ENCODE assay signal across 28 cellular contexts in the genomic region with DNA sequence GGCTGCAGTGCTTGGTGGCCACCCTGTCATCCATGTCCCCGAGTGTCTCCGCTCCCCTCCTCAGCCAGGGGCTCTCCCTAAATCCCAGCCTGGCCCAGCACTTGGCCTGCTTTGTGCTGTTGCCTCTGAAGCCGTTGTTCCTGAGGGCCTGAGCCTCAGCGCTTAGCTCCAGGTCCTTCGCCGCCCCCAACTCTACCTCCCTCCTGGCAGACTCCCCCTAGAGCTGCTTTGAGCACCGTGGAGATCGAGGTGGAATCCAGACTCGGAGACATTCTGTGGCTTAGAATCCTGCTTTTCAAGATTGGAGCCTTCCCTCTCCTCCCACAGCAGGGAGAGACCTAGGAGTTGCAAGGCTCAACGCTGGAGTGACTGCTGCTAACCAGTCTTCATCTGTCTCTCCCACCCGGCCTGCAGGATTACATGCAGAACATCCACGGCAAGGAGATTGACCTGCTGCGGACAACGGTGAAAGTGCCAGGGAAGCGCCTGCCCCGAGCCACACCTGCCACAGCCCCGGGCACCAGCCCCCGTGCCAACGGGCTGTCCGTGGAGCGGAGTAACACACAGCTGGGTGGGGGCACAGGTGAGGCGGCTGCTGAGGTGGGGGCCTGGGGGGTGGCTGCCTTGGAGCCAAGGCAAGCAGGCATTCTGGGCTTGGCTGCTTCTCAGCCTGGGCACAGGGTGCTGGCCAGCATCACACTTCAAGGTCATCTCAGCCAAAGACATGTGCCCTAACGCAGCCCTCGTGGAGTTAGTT. TPM values are rescaled to one million over a fixed set of nuclear protein-coding genes. Genes with fewer than 3 reads are reported as not detected.
DNase-seq lines count a peak whose midpoint lies in the region; ATAC-seq, FAIRE-seq and TF ChIP-seq lines count a peak whose summit lies in the region.
"Had no signal": no experiment of that assay in that cellular context is flagged by ENCODE, and none has a peak within 500 bp of the region (broad histone marks: within the 10 kb centered on the region; RNA-seq: fewer than 3 reads in every experiment).

No MANE protein-coding gene starts in this region.

- no peak overlapping the region for H3K27ac Mint-ChIP-seq in glutamatergic neuron (ENCODE audit: unreplicated experiment)
- H3K27ac Mint-ChIP-seq in activated CD8-positive, alpha-beta T cell treated with anti-CD3 and anti-CD28 coated beads for 36 hours, result no peak overlapping the region
- H3K27ac Mint-ChIP-seq: CD4-positive, alpha-beta T cell; HFFc6 had no signal

- peaks cover 9% of the 10 kb centered on the region for H3K4me1 Mint-ChIP-seq in glutamatergic neuron (ENCODE audit: low read depth, unreplicated experiment)
- H3K4me1 Mint-ChIP-seq in activated CD8-positive, alpha-beta T cell treated with anti-CD3 and anti-CD28 coated beads for 36 hours (ENCODE audit: low read depth), result no peaks in the 10 kb centered on the region

- H3K27me3 ChIP-seq in K562 (ENCODE audit: control insufficient read depth in 2 of 2, insufficient read depth in 2 of 2, low read length in 2 of 2) (no peaks in the 10 kb centered on the region), left lung (no peaks in the 10 kb centered on the region), SJCRH30 (no peaks in the 10 kb centered on the region)
- H3K27me3 ChIP-seq: BLaER1, Peyer's patch had no signal

- no peak overlapping the region for H3K4me2 ChIP-seq in K562 (ENCODE audit: insufficient read depth, low read length)
- H3K4me2 ChIP-seq: BLaER1 had no signal

- H3K4me1 ChIP-seq in K562 (replicated peaks in 1 of 2; ENCODE audit: control insufficient read depth in 2 of 2, insufficient read depth in 2 of 2, low read length in 2 of 2) (peaks cover 0 to 25% of the 10 kb centered on the region in 2 experiments; a peak in 1 of 5 replicates), left lung (no peaks in the 10 kb centered on the region), SJCRH30 (peaks cover 23% of the 10 kb centered on the region)

- no peak for TF ChIP-seq POLR2A in K562 (conservative IDR thresholded peaks at IDR 0.05)

- WGBS in K562 (ENCODE audit: insufficient coverage, low coverage, missing lambda C conversion rate), result 96% methylated on average over 24 of the region's 24 CpGs

- POLR2A ChIA-PET in K562 (lab: Yijun Ruan, JAX), result no interaction called here
- POLR2A ChIA-PET in activated CD8-positive, alpha-beta T cell treated with anti-CD3 and anti-CD28 coated beads for 36 hours (lab: Charles Lee), result no interaction called here

- H3K9me3 Mint-ChIP-seq in glutamatergic neuron (ENCODE audit: unreplicated experiment), result peaks cover 26% of the 10 kb centered on the region
- H3K9me3 Mint-ChIP-seq in activated CD8-positive, alpha-beta T cell treated with anti-CD3 and anti-CD28 coated beads for 36 hours, result no peaks in the 10 kb centered on the region
- H3K9me3 Mint-ChIP-seq: CD4-positive, alpha-beta T cell; H9; HFFc6 had no signal

- no TSS peak for BruUV-seq in K562 (replicated peaks; lab: Mats Ljungman, UMichigan)

- peaks cover 27% of the 10 kb centered on the region for H3K27me3 Mint-ChIP-seq in glutamatergic neuron (ENCODE audit: unreplicated experiment)
- H3K27me3 Mint-ChIP-seq in activated CD8-positive, alpha-beta T cell treated with anti-CD3 and anti-CD28 coated beads for 36 hours, result no peaks in the 10 kb centered on the region
- H3K27me3 Mint-ChIP-seq: CD4-positive, alpha-beta T cell had no signal

- H3K9me3 ChIP-seq in K562 (replicated peaks; ENCODE audit: control insufficient read depth, insufficient read depth, low read depth, low read length) (no peaks in the 10 kb centered on the region), left lung (no peaks in the 10 kb centered on the region), SJCRH30 (replicated peaks) (no peaks in the 10 kb centered on the region)
- H3K9me3 ChIP-seq: BLaER1, Peyer's patch had no signal

- TF ChIP-seq RAD21 in K562 (CRISPR knock-in tag; conservative IDR thresholded peaks at IDR 0.05 in 1 of 2, IDR thresholded peaks at IDR 0.05 in 1 of 2), result no peak

- no peak for DNase-seq in K562 (ENCODE audit: extremely low read depth in 1 of 4, low spot score in 3 of 4)
- DNase-seq in glutamatergic neuron, result peak; percentile 7
- DNase-seq in left lung, result peak; percentile 30 to 64
- DNase-seq in sciatic nerve (ENCODE audit: low spot score), result peak; percentile 57
- no peak for DNase-seq in SJCRH30
- DNase-seq in middle frontal gyrus (ENCODE audit: extremely low spot score, low spot score), result no peak
- no peak for DNase-seq in activated CD8-positive, alpha-beta T cell treated with anti-CD3 and anti-CD28 coated beads for 36 hours
- DNase-seq in NCI-H1105 treated with DMSO at 0.1 percent for 48 hours (lab: John Stamatoyannopoulos, UW), result no peak
- DNase-seq: CD4-positive, alpha-beta T cell; COR-L47; DMS 273 treated with DMSO at 0.1 percent for 48 hours; DND-41; GM23248; H9; HFFc6; KBM-7; NCI-H1092; NCI-H146; NCI-H2029; NCI-H524 treated with DMSO at 0.1 percent for 48 hours; NCI-H82 had no signal

- H3K36me3 ChIP-seq in K562 (ENCODE audit: control insufficient read depth, insufficient read depth, low read length), result peaks cover 94% of the 10 kb centered on the region; the same call in 2 of the 3 replicates
- peaks cover 0 to 100% of the 10 kb centered on the region in 2 donors for H3K36me3 ChIP-seq in left lung
- peaks cover 43% of the 10 kb centered on the region for H3K36me3 ChIP-seq in SJCRH30

- ATAC-seq in K562 (no peak), left lung (no peak), sciatic nerve (no peak)
- no peak for ATAC-seq in activated CD8-positive, alpha-beta T cell treated with anti-CD3 and anti-CD28 coated beads for 36 hours
- ATAC-seq: GM12878, HepG2 had no signal

- H3K36me3 Mint-ChIP-seq in glutamatergic neuron (ENCODE audit: unreplicated experiment), result no peaks in the 10 kb centered on the region
- H3K36me3 Mint-ChIP-seq in activated CD8-positive, alpha-beta T cell treated with anti-CD3 and anti-CD28 coated beads for 36 hours (ENCODE audit: low read depth), result no peaks in the 10 kb centered on the region

- CTCF ChIA-PET in K562 (lab: Yijun Ruan, JAX; ENCODE audit: low intra/inter-chr PET ratio), result interaction anchor here (1.1 kb wide), 1 partner anchor 10 kb away, joined by 3 read pairs; no protein-coding TSS in a partner anchor
- CTCF ChIA-PET in activated CD8-positive, alpha-beta T cell treated with anti-CD3 and anti-CD28 coated beads for 36 hours (lab: Charles Lee), result interaction anchor here (0.9 to 1.4 kb wide), 2 partner anchors 10 to 49 kb away, joined by 3 to 4 read pairs; a partner anchor contains a TSS

- H2AFZ ChIP-seq in K562 (ENCODE audit: low read depth, low read length), result no peak overlapping the region
- H2AFZ ChIP-seq: GM23248 had no signal

- no peak overlapping the region for H3K27ac ChIP-seq in K562 (ENCODE audit: extremely low read depth, low read depth, low read length)
- no peak overlapping the region for H3K27ac ChIP-seq in left lung
- no peak overlapping the region for H3K27ac ChIP-seq in SJCRH30
- H3K27ac ChIP-seq: BLaER1, GM23248, HL-60, Peyer's patch had no signal

- H3K79me2 ChIP-seq in K562 (ENCODE audit: control insufficient read depth, insufficient read depth, low read length), result no peaks in the 10 kb centered on the region

- H4K20me1 ChIP-seq in K562 (replicated peaks; ENCODE audit: control insufficient read depth, insufficient read depth, low read length), result peaks cover 4% of the 10 kb centered on the region

- FAIRE-seq in K562 (lab: Jason Lieb, UNC), result no peak
- FAIRE-seq: GM12878, HepG2 had no signal

- in situ Hi-C loops in K562 (cut with MboI), result no loop called here

- no peak for TF ChIP-seq EP300 in K562 (IDR thresholded peaks at IDR 0.05; ENCODE audit: low read length)

- intact Hi-C loops in K562 (cut with micrococcal nuclease) (no loop called here), left lung (cut with DNase I) (no loop called here), sciatic nerve (cut with DNase I) (no loop called here)
- intact Hi-C loops in activated CD8-positive, alpha-beta T cell treated with anti-CD3 and anti-CD28 coated beads for 36 hours (cut with micrococcal nuclease), result no loop called here

- TF ChIP-seq CTCF in K562 (IDR thresholded peaks at IDR 0.05 in 2 of 3, conservative IDR thresholded peaks at IDR 0.05 in 1 of 3; ENCODE audit: insufficient read depth in 2 of 3, low read depth in 1 of 3, low read length in 3 of 3) (no peak), glutamatergic neuron (IDR thresholded peaks at IDR 0.05; ENCODE audit: partially characterized antibody, unreplicated experiment) (no peak), left lung (IDR thresholded peaks at IDR 0.05) (no peak)
- TF ChIP-seq CTCF in activated CD8-positive, alpha-beta T cell treated with anti-CD3 and anti-CD28 coated beads for 36 hours (IDR thresholded peaks at IDR 0.05), result no peak

- no peak overlapping the region for H3K4me3 Mint-ChIP-seq in glutamatergic neuron (ENCODE audit: unreplicated experiment)
- no peak overlapping the region for H3K4me3 Mint-ChIP-seq in activated CD8-positive, alpha-beta T cell treated with anti-CD3 and anti-CD28 coated beads for 36 hours
- H3K4me3 Mint-ChIP-seq: CD4-positive, alpha-beta T cell; H9; HFFc6 had no signal

- H3K4me3 ChIP-seq in K562, result no peak overlapping the region
- H3K4me3 ChIP-seq in left lung, result no peak overlapping the region
- H3K4me3 ChIP-seq in SJCRH30, result no peak overlapping the region
- H3K4me3 ChIP-seq: BLaER1, GM12878, GM23248, Peyer's patch had no signal

- no peaks in the 10 kb centered on the region for H3K9me1 ChIP-seq in K562 (ENCODE audit: control insufficient read depth, insufficient read depth, low read length)

- H3K9ac ChIP-seq in K562 (ENCODE audit: insufficient read depth in 1 of 2, low read depth in 2 of 2, low read length in 2 of 2), result peak overlapping the region in 1 of 2 experiments; percentile 3; a peak in 1 of 4 replicates
- H3K9ac ChIP-seq: BLaER1, GM23248 had no signal

RNA-seq across cellular contexts. Expression of a gene that starts 33.3 kb away (rescaled TPM):
- total RNA-seq in K562 (2011; cell fraction: chromatin; rRNA removed; ENCODE audit: low replicate concordance), result not detected in 2 replicates
- total RNA-seq in K562 (2011; cell fraction: nucleolus; rRNA removed), result not detected in 2 replicates
- total RNA-seq in K562 (2011; cell fraction: nucleoplasm; rRNA removed), result not detected in 2 replicates
- not detected in 2 replicates for total RNA-seq in K562 (2014; rRNA removed)
- not detected in 2 replicates for total RNA-seq in K562 (2014; rRNA removed; fragmentation: Illumina TruSeq; extraction: Trizol)
- not detected in 2 replicates for total RNA-seq in K562 (2015; rRNA removed; fragmentation: Illumina TruSeq; extraction: Trizol)
- total RNA-seq in K562 (2021), result not detected in 2 replicates
- polyA plus RNA-seq in K562 (2011; rRNA removed), result not detected in 2 replicates
- polyA plus RNA-seq in K562 (2011; cell fraction: cytosol; rRNA removed), result not detected in 2 replicates
- not detected in 2 replicates for polyA plus RNA-seq in K562 (2011; cell fraction: nucleus; rRNA removed)
- polyA plus RNA-seq in K562 (2012), result not detected in 2 replicates
- not detected in 2 replicates for polyA plus RNA-seq in K562 (2014; fragmentation: Illumina TruSeq; extraction: Trizol)
- not detected for polyA plus RNA-seq in K562 (2014; fragmentation: Nextera tagmentation; extraction: Ambion mirVana)
- polyA plus RNA-seq in K562 (2014; rRNA removed), result not detected in 2 replicates
- polyA minus RNA-seq in K562 (2011; rRNA and poly(A)+ RNA removed), result not detected in 2 replicates
- not detected in 2 replicates for polyA minus RNA-seq in K562 (2011; cell fraction: cytosol; rRNA and poly(A)+ RNA removed)
- not detected in 2 replicates for polyA minus RNA-seq in K562 (2011; cell fraction: nucleus; rRNA and poly(A)+ RNA removed)
- not detected for total RNA-seq in glutamatergic neuron (ENCODE audit: unreplicated experiment)
- total RNA-seq in left lung, result not detected
- total RNA-seq in sciatic nerve, result not detected
- 0.48 and 0.95 TPM in 2 replicates for total RNA-seq in SJCRH30 (2014; rRNA removed; shearing (Covaris generic))
- total RNA-seq in activated CD8-positive, alpha-beta T cell treated with anti-CD3 and anti-CD28 coated beads for 36 hours, result not detected
- total RNA-seq: CD4-positive, alpha-beta T cell; GM12878; GM23248; H9; HepG2; HFFc6; HT-29; Peyer's patch; SK-MEL-5 had no signal
- polyA plus RNA-seq: GM12878, GM23248, HepG2 had no signal

RNA-seq across cellular contexts. Expression of a gene that starts 47.9 kb away (rescaled TPM):
- 309 and 657 TPM in 2 replicates for total RNA-seq in K562 (2011; cell fraction: chromatin; rRNA removed; ENCODE audit: low replicate concordance)
- 263 and 322 TPM in 2 replicates for total RNA-seq in K562 (2011; cell fraction: nucleolus; rRNA removed)
- total RNA-seq in K562 (2011; cell fraction: nucleoplasm; rRNA removed), result 258 and 293 TPM in 2 replicates
- total RNA-seq in K562 (2014; rRNA removed), result 62.2 and 94.2 TPM in 2 replicates
- 34.6 and 44.0 TPM in 2 replicates for total RNA-seq in K562 (2014; rRNA removed; fragmentation: Illumina TruSeq; extraction: Trizol)
- 59.8 and 60.0 TPM in 2 replicates for total RNA-seq in K562 (2015; rRNA removed; fragmentation: Illumina TruSeq; extraction: Trizol)
- total RNA-seq in K562 (2021), result 178 and 208 TPM in 2 replicates
- polyA plus RNA-seq in K562 (2011; rRNA removed), result 61.4 and 65.4 TPM in 2 replicates
- polyA plus RNA-seq in K562 (2011; cell fraction: cytosol; rRNA removed), result 86.8 and 233 TPM in 2 replicates
- polyA plus RNA-seq in K562 (2011; cell fraction: nucleus; rRNA removed), result 273 and 510 TPM in 2 replicates
- 83.7 and 110 TPM in 2 replicates for polyA plus RNA-seq in K562 (2012)
- polyA plus RNA-seq in K562 (2014; fragmentation: Illumina TruSeq; extraction: Trizol), result 66.7 and 96.7 TPM in 2 replicates
- 1 to 10 TPM; 3.4 to 4.4 TPM for polyA plus RNA-seq in K562 (2014; fragmentation: Nextera tagmentation; extraction: Ambion mirVana)
- 118 and 127 TPM in 2 replicates for polyA plus RNA-seq in K562 (2014; rRNA removed)
- 34.5 and 46.4 TPM in 2 replicates for polyA minus RNA-seq in K562 (2011; rRNA and poly(A)+ RNA removed)
- 64.1 and 65.6 TPM in 2 replicates for polyA minus RNA-seq in K562 (2011; cell fraction: cytosol; rRNA and poly(A)+ RNA removed)
- 79.9 and 118 TPM in 2 replicates for polyA minus RNA-seq in K562 (2011; cell fraction: nucleus; rRNA and poly(A)+ RNA removed)
- total RNA-seq in glutamatergic neuron (ENCODE audit: unreplicated experiment), result 406 TPM
- total RNA-seq in left lung, result 100 to 1,000 TPM; 161 to 167 TPM
- 99.7 TPM for total RNA-seq in sciatic nerve
- total RNA-seq in SJCRH30 (2014; rRNA removed; shearing (Covaris generic)), result 59.7 and 62.9 TPM in 2 replicates
- total RNA-seq in activated CD8-positive, alpha-beta T cell treated with anti-CD3 and anti-CD28 coated beads for 36 hours, result 10 to 100 TPM; 20.6 to 22.0 TPM

RNA-seq across cellular contexts. Expression of a gene that starts 50.9 kb away (rescaled TPM):
- 28.8 and 70.7 TPM in 2 replicates for total RNA-seq in K562 (2011; cell fraction: chromatin; rRNA removed; ENCODE audit: low replicate concordance)
- 113 and 126 TPM in 2 replicates for total RNA-seq in K562 (2011; cell fraction: nucleolus; rRNA removed)
- 72.2 and 72.4 TPM in 2 replicates for total RNA-seq in K562 (2011; cell fraction: nucleoplasm; rRNA removed)
- 189 and 255 TPM in 2 replicates for total RNA-seq in K562 (2014; rRNA removed)
- 19.4 and 21.4 TPM in 2 replicates for total RNA-seq in K562 (2014; rRNA removed; fragmentation: Illumina TruSeq; extraction: Trizol)
- 86.3 and 97.0 TPM in 2 replicates for total RNA-seq in K562 (2015; rRNA removed; fragmentation: Illumina TruSeq; extraction: Trizol)
- total RNA-seq in K562 (2021), result 233 and 241 TPM in 2 replicates
- polyA plus RNA-seq in K562 (2011; rRNA removed), result 38.4 and 59.7 TPM in 2 replicates
- 86.5 and 297 TPM in 2 replicates for polyA plus RNA-seq in K562 (2011; cell fraction: cytosol; rRNA removed)
- 123 and 249 TPM in 2 replicates for polyA plus RNA-seq in K562 (2011; cell fraction: nucleus; rRNA removed)
- 165 and 183 TPM in 2 replicates for polyA plus RNA-seq in K562 (2012)
- 74.1 and 210 TPM in 2 replicates for polyA plus RNA-seq in K562 (2014; fragmentation: Illumina TruSeq; extraction: Trizol)
- polyA plus RNA-seq in K562 (2014; fragmentation: Nextera tagmentation; extraction: Ambion mirVana), result under 1 TPM; 0.14 to 0.34 TPM
- polyA plus RNA-seq in K562 (2014; rRNA removed), result 195 and 207 TPM in 2 replicates
- 8.2 and 12.5 TPM in 2 replicates for polyA minus RNA-seq in K562 (2011; rRNA and poly(A)+ RNA removed)
- polyA minus RNA-seq in K562 (2011; cell fraction: cytosol; rRNA and poly(A)+ RNA removed), result 52.4 and 69.4 TPM in 2 replicates
- polyA minus RNA-seq in K562 (2011; cell fraction: nucleus; rRNA and poly(A)+ RNA removed), result 18.0 and 20.3 TPM in 2 replicates
- 45.7 TPM for total RNA-seq in glutamatergic neuron (ENCODE audit: unreplicated experiment)
- total RNA-seq in left lung, result 10 to 100 TPM; 39.6 to 49.1 TPM
- 27.8 TPM for total RNA-seq in sciatic nerve
- 43.5 and 44.2 TPM in 2 replicates for total RNA-seq in SJCRH30 (2014; rRNA removed; shearing (Covaris generic))
- total RNA-seq in activated CD8-positive, alpha-beta T cell treated with anti-CD3 and anti-CD28 coated beads for 36 hours, result 10 to 100 TPM; 59.7 to 64.2 TPM

RNA-seq across cellular contexts. Expression of a gene that starts 52.9 kb away (rescaled TPM):
- not detected in 2 replicates for total RNA-seq in K562 (2011; cell fraction: chromatin; rRNA removed; ENCODE audit: low replicate concordance)
- not detected in 2 replicates for total RNA-seq in K562 (2011; cell fraction: nucleolus; rRNA removed)
- total RNA-seq in K562 (2011; cell fraction: nucleoplasm; rRNA removed), result not detected in 2 replicates
- total RNA-seq in K562 (2014; rRNA removed) (not detected in 2 replicates), K562 (2014; rRNA removed; fragmentation: Illumina TruSeq; extraction: Trizol) (not detected in 2 replicates), K562 (2015; rRNA removed; fragmentation: Illumina TruSeq; extraction: Trizol) (not detected in 2 replicates), K562 (2021) (not detected in 2 replicates), glutamatergic neuron (ENCODE audit: unreplicated experiment) (not detected), left lung (not detected), sciatic nerve (not detected)
- polyA plus RNA-seq in K562 (2011; rRNA removed) (not detected in 2 replicates), K562 (2014; fragmentation: Illumina TruSeq; extraction: Trizol) (not detected in 2 replicates), K562 (2014; fragmentation: Nextera tagmentation; extraction: Ambion mirVana) (not detected), K562 (2014; rRNA removed) (not detected in 2 replicates)
- polyA plus RNA-seq in K562 (2011; cell fraction: cytosol; rRNA removed), result not detected in 2 replicates
- polyA plus RNA-seq in K562 (2011; cell fraction: nucleus; rRNA removed), result not detected in 2 replicates
- polyA plus RNA-seq in K562 (2012), result not detected in 2 replicates
- not detected in 2 replicates for polyA minus RNA-seq in K562 (2011; rRNA and poly(A)+ RNA removed)
- not detected in 2 replicates for polyA minus RNA-seq in K562 (2011; cell fraction: cytosol; rRNA and poly(A)+ RNA removed)
- not detected in 2 replicates for polyA minus RNA-seq in K562 (2011; cell fraction: nucleus; rRNA and poly(A)+ RNA removed)
- total RNA-seq in SJCRH30 (2014; rRNA removed; shearing (Covaris generic)), result not detected in 2 replicates
- total RNA-seq in activated CD8-positive, alpha-beta T cell treated with anti-CD3 and anti-CD28 coated beads for 36 hours, result not detected
- total RNA-seq: CD4-positive, alpha-beta T cell; GM12878; GM23248; H9; HepG2; HFFc6; HT-29; Peyer's patch; SK-MEL-5 had no signal
- polyA plus RNA-seq: GM12878, GM23248, HepG2 had no signal

RNA-seq across cellular contexts. Expression of a gene that starts 53.6 kb away (rescaled TPM):
- 153 and 539 TPM in 2 replicates for total RNA-seq in K562 (2011; cell fraction: chromatin; rRNA removed; ENCODE audit: low replicate concordance)
- 501 and 515 TPM in 2 replicates for total RNA-seq in K562 (2011; cell fraction: nucleolus; rRNA removed)
- total RNA-seq in K562 (2011; cell fraction: nucleoplasm; rRNA removed), result 225 and 261 TPM in 2 replicates
- total RNA-seq in K562 (2014; rRNA removed), result 114 and 139 TPM in 2 replicates
- 8.3 and 12.6 TPM in 2 replicates for total RNA-seq in K562 (2014; rRNA removed; fragmentation: Illumina TruSeq; extraction: Trizol)
- total RNA-seq in K562 (2015; rRNA removed; fragmentation: Illumina TruSeq; extraction: Trizol), result 50.3 and 55.4 TPM in 2 replicates
- 106 and 112 TPM in 2 replicates for total RNA-seq in K562 (2021)
- 48.2 and 69.4 TPM in 2 replicates for polyA plus RNA-seq in K562 (2011; rRNA removed)
- polyA plus RNA-seq in K562 (2011; cell fraction: cytosol; rRNA removed), result 50.7 and 105 TPM in 2 replicates
- polyA plus RNA-seq in K562 (2011; cell fraction: nucleus; rRNA removed), result 711 and 1,075 TPM in 2 replicates
- polyA plus RNA-seq in K562 (2012), result 70.9 and 124 TPM in 2 replicates
- 38.2 and 53.4 TPM in 2 replicates for polyA plus RNA-seq in K562 (2014; fragmentation: Illumina TruSeq; extraction: Trizol)
- 1 to 10 TPM in 1 of 2 experiments, under 1 TPM in 1; 0.51 to 2.7 TPM for polyA plus RNA-seq in K562 (2014; fragmentation: Nextera tagmentation; extraction: Ambion mirVana)
- 150 and 181 TPM in 2 replicates for polyA plus RNA-seq in K562 (2014; rRNA removed)
- polyA minus RNA-seq in K562 (2011; rRNA and poly(A)+ RNA removed), result 18.8 and 24.7 TPM in 2 replicates
- 22.8 and 23.4 TPM in 2 replicates for polyA minus RNA-seq in K562 (2011; cell fraction: cytosol; rRNA and poly(A)+ RNA removed)
- 187 and 189 TPM in 2 replicates for polyA minus RNA-seq in K562 (2011; cell fraction: nucleus; rRNA and poly(A)+ RNA removed)
- total RNA-seq in glutamatergic neuron (ENCODE audit: unreplicated experiment), result 64.7 TPM
- total RNA-seq in left lung, result 10 to 100 TPM; 63.5 to 65.7 TPM
- 57.9 TPM for total RNA-seq in sciatic nerve
- 62.2 and 92.8 TPM in 2 replicates for total RNA-seq in SJCRH30 (2014; rRNA removed; shearing (Covaris generic))
- total RNA-seq in activated CD8-positive, alpha-beta T cell treated with anti-CD3 and anti-CD28 coated beads for 36 hours, result 10 to 100 TPM; 54.0 to 59.4 TPM

Comparison
In these comparisons a context has a peak if more than half of its experiments do, and no peak if none do; other contexts are left out.
1. DNase-seq: peak in glutamatergic neuron (single experiment), left lung (2 of 2) and sciatic nerve (single experiment); none in K562 (0 of 4), SJCRH30 (0 of 2), middle frontal gyrus (single experiment), activated CD8-positive, alpha-beta T cell treated with anti-CD3 and anti-CD28 coated beads for 36 hours (single experiment) and NCI-H1105 treated with DMSO at 0.1 percent for 48 hours (single experiment).